8 cellular contexts compared by ENCODE assay signal in the genomic region with DNA sequence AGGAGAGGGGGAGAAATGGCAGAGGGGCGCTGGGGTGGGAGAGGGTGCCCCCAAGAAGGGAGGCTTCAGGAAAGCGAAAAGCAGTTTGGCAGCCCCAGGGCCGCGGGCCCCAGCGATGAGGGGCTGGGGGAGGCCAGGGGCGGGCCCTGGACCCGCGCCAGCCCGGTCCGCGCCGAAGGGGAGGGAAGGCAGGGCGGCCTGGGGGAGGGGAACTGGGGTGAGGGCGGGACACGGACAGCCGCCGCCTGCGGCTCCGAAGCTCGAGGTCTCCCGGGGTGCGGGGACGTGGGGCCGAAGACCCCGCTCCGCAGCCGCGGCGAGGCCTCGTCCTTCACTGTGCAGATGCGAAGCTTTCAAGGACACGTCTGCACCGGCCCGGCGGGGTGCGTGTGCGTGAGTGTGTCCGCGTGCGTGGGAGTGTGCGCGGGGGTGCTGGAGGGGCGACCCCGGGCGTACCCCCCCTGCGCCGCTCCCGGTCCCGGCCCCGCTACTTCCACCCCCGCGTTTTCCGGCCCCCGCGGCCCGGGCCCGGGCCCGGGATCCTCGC. TPM values are rescaled to one million over a fixed set of nuclear protein-coding genes. Genes with fewer than 3 reads are reported as not detected.
DNase-seq lines count a peak whose midpoint lies in the region; ATAC-seq and TF ChIP-seq lines count a peak whose summit lies in the region.

No MANE protein-coding gene starts in this region.

- peak overlapping the region; percentile 34 for H3K27ac Mint-ChIP-seq in activated T-helper 1 cell treated with anti-CD3 and anti-CD28 coated beads, Interleukin-12 subunit alpha, Interleukin-12 subunit beta, Interleukin-2, Interleukin-4 antibody, amounts not matched to agents 30 ng/mL and 10 ng/mL and 1 ng/mL, durations not matched to agents 14 hours and 24 hours and 36 hours

- intact Hi-C loops in activated T-helper 1 cell treated with anti-CD3 and anti-CD28 coated beads, Interleukin-12 subunit alpha, Interleukin-12 subunit beta, Interleukin-2, Interleukin-4 antibody, amounts not matched to agents 30 ng/mL and 10 ng/mL and 1 ng/mL, durations not matched to agents 14 hours and 24 hours and 36 hours (cut with micrococcal nuclease) = no loop called here
- intact Hi-C loops in heart left ventricle (cut with DNase I) = loop anchor here in 4 of 10 donors (2.0 to 10.0 kb wide), 5 partner anchors 33 to 184 kb away; no protein-coding TSS in a partner anchor

- H3K4me3 Mint-ChIP-seq in activated T-helper 1 cell treated with anti-CD3 and anti-CD28 coated beads, Interleukin-12 subunit alpha, Interleukin-12 subunit beta, Interleukin-2, Interleukin-4 antibody, amounts not matched to agents 30 ng/mL and 10 ng/mL and 1 ng/mL, durations not matched to agents 14 hours and 24 hours and 36 hours = peak overlapping the region; percentile 58

- no peaks in the 10 kb centered on the region for H3K9me3 ChIP-seq in BLaER1 treated with 17β-estradiol and CSF1 and Interleukin-3, amounts not matched to agents 10 nM and 100 nM (replicated peaks in 1 of 11)
- H3K9me3 ChIP-seq in heart left ventricle = no peaks in the 10 kb centered on the region

- H3K4me3 ChIP-seq in BLaER1 treated with 17β-estradiol and CSF1 and Interleukin-3, amounts not matched to agents 10 nM and 100 nM = peak overlapping the region; percentile 75 to 96 (median 88)
- H3K4me3 ChIP-seq in heart left ventricle = peak overlapping the region; percentile 37 to 99 (median 72)

- peaks cover 45 to 52% (median 50%) of the 10 kb centered on the region in 11 experiments for H4K20me1 ChIP-seq in BLaER1 treated with 17β-estradiol and CSF1 and Interleukin-3, amounts not matched to agents 10 nM and 100 nM

- WGBS in heart left ventricle, 4 donors = 2 to 4% (median 2%) methylated on average over 27 to 59 of the region's 59 CpGs

- H3K4me1 ChIP-seq in BLaER1 treated with 17β-estradiol and CSF1 and Interleukin-3, amounts not matched to agents 10 nM and 100 nM = peaks cover 54 to 58% (median 56%) of the 10 kb centered on the region in 10 experiments
- H3K4me1 ChIP-seq in heart left ventricle = peaks cover 3 to 59% (median 50%) of the 10 kb centered on the region in 12 donors

- peak overlapping the region; percentile 82 to 96 (median 89) for H3K4me2 ChIP-seq in BLaER1 treated with 17β-estradiol and CSF1 and Interleukin-3, amounts not matched to agents 10 nM and 100 nM

- no peaks in the 10 kb centered on the region for H3K27me3 ChIP-seq in BLaER1 treated with 17β-estradiol and CSF1 and Interleukin-3, amounts not matched to agents 10 nM and 100 nM
- no peaks in the 10 kb centered on the region for H3K27me3 ChIP-seq in heart left ventricle

- no peak for DNase-seq in activated T-helper 1 cell treated with anti-CD3 and anti-CD28 coated beads, Interleukin-12 subunit alpha, Interleukin-12 subunit beta, Interleukin-2, Interleukin-4 antibody, amounts not matched to agents 30 ng/mL and 10 ng/mL and 1 ng/mL, durations not matched to agents 14 hours and 24 hours and 36 hours (ENCODE audit: low spot score)
- DNase-seq in heart left ventricle (peak in 4 of 5 donors; percentile 62 to 73 (median 65)), retina (peak; percentile 48), NCI-H1048 (lab: John Stamatoyannopoulos, UW) (no peak), cerebellum (ENCODE audit: low spot score) (no peak)

- no peak for TF ChIP-seq CTCF in heart left ventricle (IDR thresholded peaks at IDR 0.05)

- peak; percentile 3 for ATAC-seq in HG03045 (IDR thresholded peaks at IDR 0.05; ENCODE audit: unreplicated experiment)
- peak in 2 of 4 donors; percentile 18 to 23 for ATAC-seq in heart left ventricle
- no peak for ATAC-seq in GM18858 (IDR thresholded peaks at IDR 0.05; ENCODE audit: unreplicated experiment)

- H3K36me3 ChIP-seq in BLaER1 treated with 17β-estradiol and CSF1 and Interleukin-3, amounts not matched to agents 10 nM and 100 nM = peaks cover 0 to 8% (median 0%) of the 10 kb centered on the region in 11 experiments; a peak in 3 of 22 replicates
- peaks cover 0 to 5% (median 0%) of the 10 kb centered on the region in 9 donors for H3K36me3 ChIP-seq in heart left ventricle

- H3K27me3 Mint-ChIP-seq in activated T-helper 1 cell treated with anti-CD3 and anti-CD28 coated beads, Interleukin-12 subunit alpha, Interleukin-12 subunit beta, Interleukin-2, Interleukin-4 antibody, amounts not matched to agents 30 ng/mL and 10 ng/mL and 1 ng/mL, durations not matched to agents 14 hours and 24 hours and 36 hours (ENCODE audit: insufficient read depth) = peaks cover 3% of the 10 kb centered on the region

- H3K9me3 Mint-ChIP-seq in activated T-helper 1 cell treated with anti-CD3 and anti-CD28 coated beads, Interleukin-12 subunit alpha, Interleukin-12 subunit beta, Interleukin-2, Interleukin-4 antibody, amounts not matched to agents 30 ng/mL and 10 ng/mL and 1 ng/mL, durations not matched to agents 14 hours and 24 hours and 36 hours = no peaks in the 10 kb centered on the region

- peak overlapping the region; percentile 85 to 95 (median 86) for H3K9ac ChIP-seq in BLaER1 treated with 17β-estradiol and CSF1 and Interleukin-3, amounts not matched to agents 10 nM and 100 nM

- no peak for TF ChIP-seq POLR2A in heart left ventricle (IDR thresholded peaks at IDR 0.05)

- H3K4me1 Mint-ChIP-seq in activated T-helper 1 cell treated with anti-CD3 and anti-CD28 coated beads, Interleukin-12 subunit alpha, Interleukin-12 subunit beta, Interleukin-2, Interleukin-4 antibody, amounts not matched to agents 30 ng/mL and 10 ng/mL and 1 ng/mL, durations not matched to agents 14 hours and 24 hours and 36 hours (ENCODE audit: low read depth) = peaks cover 39% of the 10 kb centered on the region

- H3K36me3 Mint-ChIP-seq in activated T-helper 1 cell treated with anti-CD3 and anti-CD28 coated beads, Interleukin-12 subunit alpha, Interleukin-12 subunit beta, Interleukin-2, Interleukin-4 antibody, amounts not matched to agents 30 ng/mL and 10 ng/mL and 1 ng/mL, durations not matched to agents 14 hours and 24 hours and 36 hours (ENCODE audit: low read depth) = peaks cover 16% of the 10 kb centered on the region

- H3K27ac ChIP-seq in BLaER1 treated with 17β-estradiol and CSF1 and Interleukin-3, amounts not matched to agents 10 nM and 100 nM = peak overlapping the region in 10 of 11 experiments; percentile 49 to 88 (median 60); a peak in 17 of 22 replicates
- H3K27ac ChIP-seq in heart left ventricle = peak overlapping the region; percentile 53 to 95 (median 86)

RNA-seq across cellular contexts. Expression of a gene that starts 1.3 kb away (rescaled TPM):
- 101 and 105 TPM in 2 replicates for total RNA-seq in activated T-helper 1 cell treated with anti-CD3 and anti-CD28 coated beads, Interleukin-12 subunit alpha, Interleukin-12 subunit beta, Interleukin-2, Interleukin-4 antibody, amounts not matched to agents 30 ng/mL and 10 ng/mL and 1 ng/mL, durations not matched to agents 14 hours and 24 hours and 36 hours
- total RNA-seq in heart left ventricle = 10 to 100 TPM in 8 of 9 donors, 1 to 10 TPM in 1; 3.5 to 26.0 (median 18.6) TPM
- polyA plus RNA-seq in heart left ventricle = 1 to 10 TPM; 9.1 to 9.2 TPM
- 63.3 TPM for total RNA-seq in cerebellum

Comparison
In these comparisons a context has a peak if more than half of its experiments do, and no peak if none do; other contexts are left out.
1. DNase-seq: peak in heart left ventricle (4 of 5) and retina (single experiment); none in activated T-helper 1 cell treated with anti-CD3 and anti-CD28 coated beads, Interleukin-12 subunit alpha, Interleukin-12 subunit beta, Interleukin-2, Interleukin-4 antibody, amounts not matched to agents 30 ng/mL and 10 ng/mL and 1 ng/mL, durations not matched to agents 14 hours and 24 hours and 36 hours (single experiment), NCI-H1048 (single experiment) and cerebellum (single experiment).